In genomic region chrX:79182616-79183015, GRCh38 we compare ENCODE assay signal across 10 cellular contexts. TPM values are rescaled to one million over a fixed set of nuclear protein-coding genes. Genes with fewer than 3 reads are reported as not detected.
DNase-seq lines count a peak whose midpoint lies in the region; ATAC-seq, FAIRE-seq and TF ChIP-seq lines count a peak whose summit lies in the region.
"Had no signal": no experiment of that assay in that cellular context is flagged by ENCODE, and none has a peak within 500 bp of the region (broad histone marks: within the 10 kb centered on the region; RNA-seq: fewer than 3 reads in every experiment).

No MANE protein-coding gene starts in this region.

- H3K79me2 ChIP-seq in smooth muscle cell (ENCODE audit: low read depth): no peaks in the 10 kb centered on the region
- H3K79me2 ChIP-seq in HepG2 (ENCODE audit: insufficient read depth, low read length): no peaks in the 10 kb centered on the region

- peaks cover 14% of the 10 kb centered on the region for H3K36me3 Mint-ChIP-seq in activated naive CD8-positive, alpha-beta T cell treated with anti-CD3 and anti-CD28 coated beads, Interleukin-2, amount 50 U/mL, for 24 hours (ENCODE audit: low read depth)

- TF ChIP-seq CTCF in brain microvascular endothelial cell (IDR thresholded peaks at IDR 0.05; ENCODE audit: low read depth, low read length, missing control alignments) (no peak), smooth muscle cell (IDR thresholded peaks at IDR 0.05; ENCODE audit: borderline replicate concordance, insufficient read depth, poor library complexity, severe bottlenecking) (no peak), HepG2 (CRISPR knock-in tag; IDR thresholded peaks at IDR 0.05) (no peak)

- CTCF ChIA-PET in HepG2 (lab: Yijun Ruan, JAX; ENCODE audit: low intra/inter-chr PET ratio, low total read pairs): no interaction called here

- DNase-seq in activated naive CD8-positive, alpha-beta T cell treated with anti-CD3 and anti-CD28 coated beads, Interleukin-2, amount 50 U/mL, for 24 hours: no peak
- DNase-seq in aorta (no peak), brain microvascular endothelial cell (no peak), smooth muscle cell (lab: John Stamatoyannopoulos, UW; ENCODE audit: unreplicated experiment) (no peak), HepG2 (ENCODE audit: low spot score) (no peak)

- H3K9me3 ChIP-seq in aorta (ENCODE audit: control insufficient read depth, low read length) (no peaks in the 10 kb centered on the region), smooth muscle cell (replicated peaks; ENCODE audit: low read depth) (peaks cover 3% of the 10 kb centered on the region), HepG2 (ENCODE audit: low read length) (no peaks in the 10 kb centered on the region)
- H3K9me3 ChIP-seq: vagina had no signal

- ATAC-seq in GM18517 (IDR thresholded peaks at IDR 0.05; ENCODE audit: unreplicated experiment) (peak; percentile 96), GM21367 (IDR thresholded peaks at IDR 0.05; ENCODE audit: unreplicated experiment) (peak; percentile 93), HG03135 (IDR thresholded peaks at IDR 0.05; ENCODE audit: unreplicated experiment) (peak; percentile 88), aorta (ENCODE audit: low FRiP score) (no peak), HepG2 (no peak)
- peak; percentile 89 for ATAC-seq in activated naive CD8-positive, alpha-beta T cell treated with anti-CD3 and anti-CD28 coated beads, Interleukin-2, amount 50 U/mL, for 24 hours

- no peak for TF ChIP-seq RAD21 in HepG2 (CRISPR knock-in tag; IDR thresholded peaks at IDR 0.05)

- no peaks in the 10 kb centered on the region for H4K20me1 ChIP-seq in smooth muscle cell (ENCODE audit: low read depth)
- H4K20me1 ChIP-seq in HepG2 (ENCODE audit: insufficient read depth, low read length): no peaks in the 10 kb centered on the region

- intact Hi-C loops in aorta (cut with DNase I): no loop called here
- intact Hi-C loops in HepG2 (cut with micrococcal nuclease; ENCODE audit: unreplicated experiment): no loop called here

- H3K27ac ChIP-seq in aorta (ENCODE audit: low read depth in 1 of 2, low read length in 2 of 2) (no peak overlapping the region), brain microvascular endothelial cell (no peak overlapping the region), smooth muscle cell (ENCODE audit: low read depth) (no peak overlapping the region), HepG2 (ENCODE audit: extremely low read length, insufficient read depth, low read length) (no peak overlapping the region)
- H3K27ac ChIP-seq: vagina had no signal

- H3K9me3 Mint-ChIP-seq in activated naive CD8-positive, alpha-beta T cell treated with anti-CD3 and anti-CD28 coated beads, Interleukin-2, amount 50 U/mL, for 24 hours: no peaks in the 10 kb centered on the region

- in situ Hi-C loops in brain microvascular endothelial cell (cut with HindIII; ENCODE audit: low pct_ligation_motif_present, low sequenced_read_pairs): no loop called here
- in situ Hi-C loops in HepG2 (cut with HindIII; ENCODE audit: extremely low pct_ligation_motif_present, low pct_unique_long_range_greater_than_20kb): no loop called here

- H3K27me3 ChIP-seq in aorta (ENCODE audit: control insufficient read depth in 1 of 2, insufficient read depth in 2 of 2, low read length in 1 of 2): no peaks in the 10 kb centered on the region
- H3K27me3 ChIP-seq in brain microvascular endothelial cell (replicated peaks): no peaks in the 10 kb centered on the region
- H3K27me3 ChIP-seq in smooth muscle cell (ENCODE audit: low read depth): no peaks in the 10 kb centered on the region
- H3K27me3 ChIP-seq in HepG2 (ENCODE audit: control insufficient read depth in 1 of 2, insufficient read depth in 2 of 2, low read length in 2 of 2): no peaks in the 10 kb centered on the region
- H3K27me3 ChIP-seq: vagina had no signal

- H3K27ac Mint-ChIP-seq in activated naive CD8-positive, alpha-beta T cell treated with anti-CD3 and anti-CD28 coated beads, Interleukin-2, amount 50 U/mL, for 24 hours: peak overlapping the region; percentile 92

- H3K4me2 ChIP-seq in smooth muscle cell: no peak overlapping the region
- no peak overlapping the region for H3K4me2 ChIP-seq in HepG2 (ENCODE audit: low read depth, low read length)

- H3K4me3 Mint-ChIP-seq in activated naive CD8-positive, alpha-beta T cell treated with anti-CD3 and anti-CD28 coated beads, Interleukin-2, amount 50 U/mL, for 24 hours: peak overlapping the region; percentile 50

- POLR2A ChIA-PET in HepG2 (lab: Yijun Ruan, JAX): no interaction called here

- H3K27me3 Mint-ChIP-seq in activated naive CD8-positive, alpha-beta T cell treated with anti-CD3 and anti-CD28 coated beads, Interleukin-2, amount 50 U/mL, for 24 hours: no peaks in the 10 kb centered on the region

- no TSS peak for BruUV-seq in HepG2 (replicated peaks; lab: Mats Ljungman, UMichigan)

- H2AFZ ChIP-seq in smooth muscle cell (ENCODE audit: low read depth): no peak overlapping the region
- no peak overlapping the region for H2AFZ ChIP-seq in HepG2 (ENCODE audit: low read length)

- H3K9ac ChIP-seq in smooth muscle cell (ENCODE audit: low read depth): no peak overlapping the region
- no peak overlapping the region for H3K9ac ChIP-seq in HepG2 (ENCODE audit: insufficient read depth, low read depth, low read length)

- no peak overlapping the region for H3K4me3 ChIP-seq in aorta (ENCODE audit: low read length in 2 of 2)
- no peak overlapping the region for H3K4me3 ChIP-seq in brain microvascular endothelial cell (ENCODE audit: low read depth, low read length)
- no peak overlapping the region for H3K4me3 ChIP-seq in smooth muscle cell
- H3K4me3 ChIP-seq in HepG2 (replicated peaks in 1 of 3; ENCODE audit: insufficient read depth in 1 of 3, low read depth in 2 of 3, low read length in 3 of 3): no peak overlapping the region
- H3K4me3 ChIP-seq: vagina had no signal

- TF ChIP-seq EP300 in HepG2 (IDR thresholded peaks at IDR 0.05; ENCODE audit: low read depth in 2 of 2, low read length in 2 of 2) (no peak), HepG2 (CRISPR knock-in tag; IDR thresholded peaks at IDR 0.05; ENCODE audit: borderline replicate concordance) (no peak)

- TF ChIP-seq POLR2A in HepG2 (IDR thresholded peaks at IDR 0.05; ENCODE audit: insufficient read depth in 1 of 2, low read depth in 2 of 2, low read length in 2 of 2): no peak

- H3K4me1 Mint-ChIP-seq in activated naive CD8-positive, alpha-beta T cell treated with anti-CD3 and anti-CD28 coated beads, Interleukin-2, amount 50 U/mL, for 24 hours: peaks cover 72% of the 10 kb centered on the region

- FAIRE-seq in HepG2 (lab: Jason Lieb, UNC): no peak

- H3F3A ChIP-seq in smooth muscle cell (ENCODE audit: low read depth): no peaks in the 10 kb centered on the region

- H3K4me1 ChIP-seq in aorta (ENCODE audit: control insufficient read depth in 1 of 2, insufficient read depth in 2 of 2, low read length in 2 of 2) (no peaks in the 10 kb centered on the region), smooth muscle cell (ENCODE audit: low read depth) (no peaks in the 10 kb centered on the region), HepG2 (ENCODE audit: insufficient read depth, low read length) (no peaks in the 10 kb centered on the region)
- H3K4me1 ChIP-seq: vagina had no signal

- H3K36me3 ChIP-seq in aorta (ENCODE audit: control insufficient read depth in 1 of 2, insufficient read depth in 2 of 2, low read length in 1 of 2) (no peaks in the 10 kb centered on the region), brain microvascular endothelial cell (replicated peaks) (no peaks in the 10 kb centered on the region), smooth muscle cell (ENCODE audit: low read depth) (no peaks in the 10 kb centered on the region), HepG2 (replicated peaks in 1 of 2; ENCODE audit: control insufficient read depth in 1 of 2, insufficient read depth in 2 of 2, low read length in 2 of 2) (no peaks in the 10 kb centered on the region)
- H3K36me3 ChIP-seq: vagina had no signal

RNA-seq across cellular contexts. Expression of gene GPR174, which starts 38.1 kb away (rescaled TPM):
- 1 to 10 TPM in 1 of 2 donors, under 1 TPM in 1; 0.88 to 1.6 TPM for total RNA-seq in aorta
- polyA plus RNA-seq in aorta: not detected
- total RNA-seq in smooth muscle cell: not detected in 2 replicates
- not detected in 2 replicates for polyA plus RNA-seq in smooth muscle cell
- not detected in 2 replicates for total RNA-seq in HepG2 (2016; rRNA removed; fragmentation: Illumina TruSeq; extraction: Trizol)
- not detected in 2 replicates for total RNA-seq in HepG2 (2016; cell fraction: cytosol; rRNA removed; fragmentation: Illumina TruSeq; extraction: Trizol; ENCODE audit: low read depth)
- total RNA-seq in HepG2 (2016; cell fraction: insoluble cytoplasmic fraction; rRNA removed; fragmentation: Illumina TruSeq; extraction: Trizol): not detected in 2 replicates
- total RNA-seq in HepG2 (2016; cell fraction: membrane; rRNA removed; fragmentation: Illumina TruSeq; extraction: Trizol): not detected in 2 replicates
- total RNA-seq in HepG2 (2016; cell fraction: nucleus; rRNA removed; fragmentation: Illumina TruSeq; extraction: Trizol): not detected in 2 replicates
- not detected in 2 replicates for polyA plus RNA-seq in HepG2 (2011; rRNA removed)
- polyA plus RNA-seq in HepG2 (2011; cell fraction: cytosol; rRNA removed): not detected in 2 replicates
- not detected in 2 replicates for polyA plus RNA-seq in HepG2 (2011; cell fraction: nucleus; rRNA removed)
- polyA plus RNA-seq in HepG2 (2012): not detected in 2 replicates
- polyA plus RNA-seq in HepG2 (2016; cell fraction: cytosol; fragmentation: Illumina TruSeq; extraction: Trizol; ENCODE audit: low read depth): not detected in 2 replicates
- polyA plus RNA-seq in HepG2 (2016; cell fraction: insoluble cytoplasmic fraction; fragmentation: Illumina TruSeq; extraction: Trizol; ENCODE audit: low read depth): not detected in 2 replicates
- not detected in 2 replicates for polyA plus RNA-seq in HepG2 (2016; cell fraction: membrane; fragmentation: Illumina TruSeq; extraction: Trizol; ENCODE audit: low read depth)
- not detected in 2 replicates for polyA plus RNA-seq in HepG2 (2016; cell fraction: nucleus; fragmentation: Illumina TruSeq; extraction: Trizol; ENCODE audit: insufficient read depth, low read depth)
- polyA minus RNA-seq in HepG2 (2011; rRNA and poly(A)+ RNA removed; ENCODE audit: low replicate concordance): 0.23 TPM in 1 of 2 replicates, not detected in the other
- polyA minus RNA-seq in HepG2 (2011; cell fraction: cytosol; rRNA and poly(A)+ RNA removed): not detected in 2 replicates
- not detected in 2 replicates for polyA minus RNA-seq in HepG2 (2011; cell fraction: nucleus; rRNA and poly(A)+ RNA removed)
- total RNA-seq: epithelial cell of proximal tubule had no signal

Comparison
In these comparisons a context has a peak if more than half of its experiments do, and no peak if none do; other contexts are left out.
1. ATAC-seq: peak in GM18517 (single experiment), GM21367 (single experiment), HG03135 (single experiment) and activated naive CD8-positive, alpha-beta T cell treated with anti-CD3 and anti-CD28 coated beads, Interleukin-2, amount 50 U/mL, for 24 hours (single experiment); none in aorta (single experiment) and HepG2 (single experiment).